ENCODE assay signal across 21 cellular contexts in the genomic region with DNA sequence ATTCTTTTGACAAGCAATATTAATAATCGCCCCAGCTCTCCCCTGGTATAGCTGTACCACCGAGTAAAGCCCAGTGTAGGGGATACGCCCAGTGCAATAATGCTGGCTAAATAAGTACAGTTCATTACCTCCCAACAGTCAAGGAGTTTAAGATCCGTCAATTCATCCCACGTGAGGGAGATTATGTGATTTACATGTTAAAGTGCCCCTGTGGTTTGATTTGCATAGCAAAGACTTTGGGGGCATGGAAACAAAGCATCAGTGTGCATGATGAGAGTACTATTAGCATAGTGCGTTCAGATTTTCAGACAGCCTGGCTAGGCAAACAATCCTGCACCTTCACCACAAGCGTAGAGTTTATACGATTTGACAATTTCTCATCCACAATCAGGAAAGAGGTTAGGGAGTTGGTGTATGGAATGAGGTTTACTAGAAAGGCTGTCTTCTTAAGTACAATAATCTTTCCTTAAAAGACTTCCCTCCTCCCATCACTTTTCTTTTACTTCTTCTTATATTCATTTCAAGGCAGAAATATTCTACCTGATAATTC.
A peak's percentile ranks its signal among the peaks of the same experiment; 100 is the strongest.
DNase-seq lines count a peak whose midpoint lies in the region; ATAC-seq lines count a peak whose summit lies in the region.
"Had no signal": no experiment of that assay in that cellular context is flagged by ENCODE, and none has a peak within 500 bp of the region (broad histone marks: within the 10 kb centered on the region; RNA-seq: fewer than 3 reads in every experiment).

No MANE protein-coding gene starts in this region.

- WGBS in right cardiac atrium = 80% methylated on average over 8 of the region's 8 CpGs
- WGBS in mesenchymal stem cell = 63% methylated on average over 4 of the region's 8 CpGs

- H2AFZ ChIP-seq in mesenchymal stem cell (ENCODE audit: low read depth, low read length) = no peak overlapping the region

- no peak overlapping the region for H4K91ac ChIP-seq in mesenchymal stem cell (ENCODE audit: low read length)

- no peaks in the 10 kb centered on the region for H3K36me3 Mint-ChIP-seq in activated T-cell treated with anti-CD3 and anti-CD28 coated beads, Interleukin-2, amount 50 U/mL, for 4 hours (ENCODE audit: insufficient read depth)
- H3K36me3 Mint-ChIP-seq: CD4-positive, CD25-positive, alpha-beta regulatory T cell had no signal

- H3K4ac ChIP-seq in mesenchymal stem cell (ENCODE audit: low read depth in 1 of 2, low read length in 2 of 2) = no peak overlapping the region

- H3K4me1 Mint-ChIP-seq in activated T-cell treated with anti-CD3 and anti-CD28 coated beads, Interleukin-2, amount 50 U/mL, for 4 hours (ENCODE audit: low read depth) = no peaks in the 10 kb centered on the region
- H3K4me1 Mint-ChIP-seq: CD4-positive, CD25-positive, alpha-beta regulatory T cell had no signal

- no peak overlapping the region for H3K27ac ChIP-seq in right cardiac atrium (ENCODE audit: low read length)
- peak overlapping the region; percentile 59 for H3K27ac ChIP-seq in iPS-18a (ENCODE audit: low read length)
- H3K27ac ChIP-seq in mesenchymal stem cell (ENCODE audit: low read length, poor library complexity, severe bottlenecking) = no peak overlapping the region
- H3K27ac ChIP-seq: tibial nerve had no signal

- H3K23ac ChIP-seq in mesenchymal stem cell (ENCODE audit: low read length in 2 of 2) = no peak overlapping the region

- H3K4me2 ChIP-seq in mesenchymal stem cell (ENCODE audit: low read length, poor library complexity, severe bottlenecking) = no peak overlapping the region
- H3K4me2 ChIP-seq: SK-N-SH had no signal

- H2BK120ac ChIP-seq in mesenchymal stem cell (ENCODE audit: low read depth, low read length) = no peak overlapping the region

- no peaks in the 10 kb centered on the region for H3K79me1 ChIP-seq in mesenchymal stem cell (replicated peaks; ENCODE audit: low read length, poor library complexity, severe bottlenecking)

- peak; percentile 10 for ATAC-seq in Right ventricle myocardium superior (ENCODE audit: poor library complexity)
- no peak for ATAC-seq in right cardiac atrium
- ATAC-seq in GM19023 (IDR thresholded peaks at IDR 0.05; ENCODE audit: unreplicated experiment) = no peak
- no peak for ATAC-seq in activated T-cell treated with anti-CD3 and anti-CD28 coated beads, Interleukin-2, amount 50 U/mL, for 4 hours

- no peak overlapping the region for H2BK12ac ChIP-seq in mesenchymal stem cell (ENCODE audit: low read length in 2 of 2)

- no peak overlapping the region for H3K4me3 Mint-ChIP-seq in activated T-cell treated with anti-CD3 and anti-CD28 coated beads, Interleukin-2, amount 50 U/mL, for 4 hours
- H3K4me3 Mint-ChIP-seq: CD4-positive, CD25-positive, alpha-beta regulatory T cell had no signal

- H3K4me3 ChIP-seq in right cardiac atrium (ENCODE audit: low read length) (no peak overlapping the region), NT2/D1 (ENCODE audit: insufficient read length, low read depth) (no peak overlapping the region), iPS-18a (ENCODE audit: low read length) (peak overlapping the region; percentile 4), mesenchymal stem cell (ENCODE audit: insufficient read depth in 1 of 2, low read depth in 1 of 2, low read length in 2 of 2) (no peak overlapping the region)
- H3K4me3 ChIP-seq: heart right ventricle, tibial nerve had no signal

- no peak overlapping the region for H2BK5ac ChIP-seq in mesenchymal stem cell (ENCODE audit: low read depth, low read length, poor library complexity, severe bottlenecking)

- H3K9ac ChIP-seq in NT2/D1 (ENCODE audit: insufficient read length, low read depth) (no peak overlapping the region), iPS-18a (ENCODE audit: low read length) (peak overlapping the region; percentile 18), mesenchymal stem cell (ENCODE audit: low read length) (no peak overlapping the region)
- H3K9ac ChIP-seq: SK-N-SH had no signal

- H3K36me3 ChIP-seq in NT2/D1 (ENCODE audit: insufficient read depth, insufficient read length, low read length) (no peaks in the 10 kb centered on the region), iPS-18a (ENCODE audit: control insufficient read depth, low read depth, low read length) (no peaks in the 10 kb centered on the region), mesenchymal stem cell (ENCODE audit: control insufficient read depth in 1 of 2, insufficient read depth in 2 of 2, low read depth in 1 of 2, low read length in 2 of 2) (no peaks in the 10 kb centered on the region)
- H3K36me3 ChIP-seq: heart right ventricle, tibial nerve had no signal

- H3K9me3 ChIP-seq in right cardiac atrium (ENCODE audit: control insufficient read depth, low read length) = no peaks in the 10 kb centered on the region
- no peaks in the 10 kb centered on the region; the same call in 1 of the 2 replicates for H3K9me3 ChIP-seq in NT2/D1 (ENCODE audit: insufficient read depth, low read length)
- H3K9me3 ChIP-seq in iPS-18a (ENCODE audit: control insufficient read depth, low read depth, low read length) = peaks cover 11% of the 10 kb centered on the region
- H3K9me3 ChIP-seq in mesenchymal stem cell (ENCODE audit: control insufficient read depth, low read length) = peaks cover 25% of the 10 kb centered on the region

- H4K8ac ChIP-seq in mesenchymal stem cell (ENCODE audit: low read length) = no peak overlapping the region

- H3K9me3 Mint-ChIP-seq in activated T-cell treated with anti-CD3 and anti-CD28 coated beads, Interleukin-2, amount 50 U/mL, for 4 hours = peaks cover 25% of the 10 kb centered on the region

- H3K27me3 ChIP-seq in right cardiac atrium (ENCODE audit: control insufficient read depth, insufficient read depth) (no peaks in the 10 kb centered on the region), NT2/D1 (ENCODE audit: insufficient read depth, insufficient read length) (no peaks in the 10 kb centered on the region), iPS-18a (ENCODE audit: control insufficient read depth, insufficient read depth, low read length) (no peaks in the 10 kb centered on the region), mesenchymal stem cell (ENCODE audit: control insufficient read depth in 1 of 2, insufficient read depth in 1 of 2, low read length in 2 of 2) (peaks cover 0 to 4% of the 10 kb centered on the region in 2 experiments)
- H3K27me3 ChIP-seq: heart right ventricle, tibial nerve had no signal

- H3K18ac ChIP-seq in mesenchymal stem cell (ENCODE audit: low read depth in 1 of 2, low read length in 2 of 2) = no peak overlapping the region

- H2AK5ac ChIP-seq in mesenchymal stem cell (ENCODE audit: low read length, severe bottlenecking) = no peak overlapping the region

- peaks cover 5% of the 10 kb centered on the region for H3K27me3 Mint-ChIP-seq in activated T-cell treated with anti-CD3 and anti-CD28 coated beads, Interleukin-2, amount 50 U/mL, for 4 hours (ENCODE audit: low read depth)
- H3K27me3 Mint-ChIP-seq: CD4-positive, CD25-positive, alpha-beta regulatory T cell had no signal

- no peaks in the 10 kb centered on the region for H3K4me1 ChIP-seq in right cardiac atrium (ENCODE audit: control insufficient read depth, insufficient read depth, low read length)
- no peaks in the 10 kb centered on the region for H3K4me1 ChIP-seq in NT2/D1 (ENCODE audit: insufficient read depth, insufficient read length)
- peaks cover 32% of the 10 kb centered on the region for H3K4me1 ChIP-seq in iPS-18a (ENCODE audit: control insufficient read depth, low read depth, low read length)
- H3K4me1 ChIP-seq in mesenchymal stem cell (ENCODE audit: control insufficient read depth, insufficient read depth, low read depth, low read length) = no peaks in the 10 kb centered on the region
- H3K4me1 ChIP-seq: tibial nerve had no signal

- DNase-seq in Right ventricle myocardium superior (no peak), right cardiac atrium (no peak), NT2/D1 (ENCODE audit: low read depth, low spot score) (peak; percentile 84), SKM-1 (lab: John Stamatoyannopoulos, UW; ENCODE audit: unreplicated experiment) (no peak), mesenchymal stem cell (no peak)
- no peak for DNase-seq in activated T-cell treated with anti-CD3 and anti-CD28 coated beads, Interleukin-2, amount 50 U/mL, for 4 hours
- DNase-seq: activated effector memory CD4-positive, alpha-beta T cell treated with anti-CD3 and anti-CD28 coated beads, Interleukin-2, amount 50 U/mL, for 16 hours; amniotic stem cell; CD4-positive, CD25-positive, alpha-beta regulatory T cell; cerebellar nuclear complex; effector CD4-positive, alpha-beta T cell; MM.1S; NCI-H748 treated with DMSO at 0.1 percent for 48 hours; retina; SK-N-SH; stimulated activated naive CD4-positive, alpha-beta T cell; T1000 had no signal

- intact Hi-C loops in Right ventricle myocardium superior (cut with DNase I) (no loop called here), right cardiac atrium (cut with DNase I) (no loop called here)

- H3K14ac ChIP-seq in mesenchymal stem cell (ENCODE audit: low read length in 2 of 2) = no peak overlapping the region

- no peak overlapping the region for H2BK15ac ChIP-seq in mesenchymal stem cell (ENCODE audit: low read depth, poor library complexity, severe bottlenecking)
